Comparison of ENCODE assay signal across 22 cellular contexts in genomic region chr6:114100421-114100820, GRCh38.
DNase-seq lines count a peak whose midpoint lies in the region; ATAC-seq and TF ChIP-seq lines count a peak whose summit lies in the region.
"Had no signal": no experiment of that assay in that cellular context is flagged by ENCODE, and none has a peak within 500 bp of the region (broad histone marks: within the 10 kb centered on the region; RNA-seq: fewer than 3 reads in every experiment).

No MANE protein-coding gene starts in this region.

- no peak overlapping the region for H3K4me3 ChIP-seq in PC-3 (ENCODE audit: low read length)
- H3K4me3 ChIP-seq in epithelial cell of esophagus (ENCODE audit: low read length) = no peak overlapping the region
- H3K4me3 ChIP-seq: heart left ventricle had no signal

- no peaks in the 10 kb centered on the region for H3F3A ChIP-seq in PC-3 (ENCODE audit: low read length, unreplicated experiment)

- H3K4me2 ChIP-seq in PC-3 (ENCODE audit: low read length) = no peak overlapping the region

- H3K4me1 ChIP-seq in PC-3 (ENCODE audit: insufficient read depth, low read length) = no peaks in the 10 kb centered on the region; the same call in 1 of the 2 replicates
- H3K4me1 ChIP-seq: heart left ventricle had no signal

- DNase-seq in EL (peak; percentile 60), PC-3 (peak; percentile 2), epithelial cell of esophagus (ENCODE audit: low read depth) (peak; percentile 12), retina (peak; percentile 44), NCI-H2081 treated with DMSO at 0.1 percent for 48 hours (lab: John Stamatoyannopoulos, UW) (no peak)
- no peak for DNase-seq in activated CD4-positive, alpha-beta T cell treated with anti-CD3 and anti-CD28 coated beads for 4 hours
- DNase-seq: activated CD4-positive, CD25-positive, alpha-beta regulatory T cell; activated CD8-positive, alpha-beta T cell treated with anti-CD3 and anti-CD28 coated beads, Interleukin-2, amount 10 ng/mL, durations not matched to agents 7 days and 5 days; activated naive CD4-positive, alpha-beta T cell; activated T-cell treated with anti-CD3 and anti-CD28 coated beads, Interleukin-2, amount 50 U/mL, for 1 hour; DMS79; effector CD4-positive, alpha-beta T cell; H9; heart left ventricle; NCI-H146; NCI-H2171 treated with DMSO at 0.1 percent for 48 hours; NCI-H69; stimulated activated CD4-positive, alpha-beta T cell treated with anti-CD3 and anti-CD28 coated beads, Interleukin-2, amount 100 ng/mL, for 24 hours; stimulated activated naive CD4-positive, alpha-beta T cell had no signal

- POLR2A ChIA-PET in PC-3 (lab: Charles Lee; ENCODE audit: unreplicated experiment) = no interaction called here

- no peaks in the 10 kb centered on the region for H3K79me2 ChIP-seq in PC-3 (ENCODE audit: low read length)

- no peaks in the 10 kb centered on the region for H3K9me3 ChIP-seq in PC-3 (ENCODE audit: low read length)
- H3K9me3 ChIP-seq: heart left ventricle had no signal

- no TSS peak for BruUV-seq in PC-3 (replicated peaks; lab: Mats Ljungman, UMichigan)

- intact Hi-C loops in PC-3 (cut with micrococcal nuclease) = loop anchor here (5.0 kb wide), 1 partner anchor 1797 kb away; no protein-coding TSS in a partner anchor

- no peaks in the 10 kb centered on the region for H3K36me3 ChIP-seq in PC-3 (ENCODE audit: low read depth, low read length)
- H3K36me3 ChIP-seq: heart left ventricle had no signal

- no peaks in the 10 kb centered on the region for H3K27me3 ChIP-seq in PC-3 (ENCODE audit: low read length)
- H3K27me3 ChIP-seq: heart left ventricle had no signal

- no peaks in the 10 kb centered on the region for H3K9me2 ChIP-seq in PC-3 (replicated peaks; ENCODE audit: low read length)

- H3K27ac ChIP-seq in PC-3 (ENCODE audit: low read length) = no peak overlapping the region
- H3K27ac ChIP-seq: heart left ventricle had no signal

- no peak overlapping the region for H2AFZ ChIP-seq in PC-3 (ENCODE audit: low read length)

- no peak for TF ChIP-seq CTCF in PC-3 (conservative IDR thresholded peaks at IDR 0.05; ENCODE audit: low read depth, low read length)
- no peak for TF ChIP-seq CTCF in epithelial cell of esophagus (IDR thresholded peaks at IDR 0.05; ENCODE audit: insufficient read depth, low read depth, low read length, missing control alignments)

- no peak for ATAC-seq in PC-3
- ATAC-seq in GM19463 (IDR thresholded peaks at IDR 0.05; ENCODE audit: unreplicated experiment) = no peak
- ATAC-seq: activated CD8-positive, alpha-beta T cell treated with anti-CD3 and anti-CD28 coated beads, Interleukin-2, amount 10 ng/mL, durations not matched to agents 7 days and 5 days; heart left ventricle; HepG2; left lobe of liver had no signal

- no peak overlapping the region for H3K9ac ChIP-seq in PC-3 (ENCODE audit: low read length)

- H4K20me1 ChIP-seq in PC-3 (ENCODE audit: low read length) = no peaks in the 10 kb centered on the region

- CTCF ChIA-PET in PC-3 (lab: Charles Lee) = no interaction called here

Comparison
In these comparisons a context has a peak if more than half of its experiments do, and no peak if none do; other contexts are left out.
1. DNase-seq: peak in EL (single experiment), PC-3 (single experiment), epithelial cell of esophagus (single experiment) and retina (single experiment); none in NCI-H2081 treated with DMSO at 0.1 percent for 48 hours (single experiment) and activated CD4-positive, alpha-beta T cell treated with anti-CD3 and anti-CD28 coated beads for 4 hours (0 of 2).